Comparison of ENCODE assay signal across 2 cellular contexts in the genomic region with DNA sequence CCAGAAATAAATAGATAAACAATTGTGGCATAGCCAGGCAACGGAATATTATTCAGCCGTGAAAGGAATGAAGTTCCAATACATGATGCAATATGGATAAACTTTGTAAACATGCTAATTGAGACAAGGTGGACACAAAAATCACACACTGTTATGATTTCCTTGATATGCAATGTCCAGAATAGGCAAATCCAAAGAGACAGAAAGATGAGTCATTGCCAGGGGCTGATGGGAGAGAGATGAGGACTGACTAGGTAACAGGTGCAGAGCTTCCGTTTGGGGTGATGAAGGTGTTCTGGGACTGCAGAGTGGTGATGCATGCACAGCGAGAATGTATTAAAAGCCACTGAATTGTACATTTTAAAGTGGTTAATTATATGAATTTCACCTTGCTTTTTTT.
TF ChIP-seq lines count a peak whose summit lies in the region.

No MANE protein-coding gene starts in this region.

TF ChIP-seq in HEK293, 187 proteins besides CTCF, POLR2A, EP300 and RAD21:
- TF ChIP-seq ZBTB1 (tag by site-specific recombination; IDR thresholded peaks at IDR 0.05): no peak
- TF ChIP-seq, protein P1, sequence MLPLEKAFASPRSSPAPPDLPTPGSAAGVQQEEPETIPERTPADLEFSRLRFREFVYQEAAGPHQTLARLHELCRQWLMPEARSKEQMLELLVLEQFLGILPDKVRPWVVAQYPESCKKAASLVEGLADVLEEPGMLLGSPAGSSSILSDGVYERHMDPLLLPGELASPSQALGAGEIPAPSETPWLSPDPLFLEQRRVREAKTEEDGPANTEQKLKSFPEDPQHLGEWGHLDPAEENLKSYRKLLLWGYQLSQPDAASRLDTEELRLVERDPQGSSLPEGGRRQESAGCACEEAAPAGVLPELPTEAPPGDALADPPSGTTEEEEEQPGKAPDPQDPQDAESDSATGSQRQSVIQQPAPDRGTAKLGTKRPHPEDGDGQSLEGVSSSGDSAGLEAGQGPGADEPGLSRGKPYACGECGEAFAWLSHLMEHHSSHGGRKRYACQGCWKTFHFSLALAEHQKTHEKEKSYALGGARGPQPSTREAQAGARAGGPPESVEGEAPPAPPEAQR (tag by site-specific recombination; IDR thresholded peaks at IDR 0.05): no peak
- TF ChIP-seq ZNF585B (tag by site-specific recombination; IDR thresholded peaks at IDR 0.05): no peak
- TF ChIP-seq, protein P2, sequence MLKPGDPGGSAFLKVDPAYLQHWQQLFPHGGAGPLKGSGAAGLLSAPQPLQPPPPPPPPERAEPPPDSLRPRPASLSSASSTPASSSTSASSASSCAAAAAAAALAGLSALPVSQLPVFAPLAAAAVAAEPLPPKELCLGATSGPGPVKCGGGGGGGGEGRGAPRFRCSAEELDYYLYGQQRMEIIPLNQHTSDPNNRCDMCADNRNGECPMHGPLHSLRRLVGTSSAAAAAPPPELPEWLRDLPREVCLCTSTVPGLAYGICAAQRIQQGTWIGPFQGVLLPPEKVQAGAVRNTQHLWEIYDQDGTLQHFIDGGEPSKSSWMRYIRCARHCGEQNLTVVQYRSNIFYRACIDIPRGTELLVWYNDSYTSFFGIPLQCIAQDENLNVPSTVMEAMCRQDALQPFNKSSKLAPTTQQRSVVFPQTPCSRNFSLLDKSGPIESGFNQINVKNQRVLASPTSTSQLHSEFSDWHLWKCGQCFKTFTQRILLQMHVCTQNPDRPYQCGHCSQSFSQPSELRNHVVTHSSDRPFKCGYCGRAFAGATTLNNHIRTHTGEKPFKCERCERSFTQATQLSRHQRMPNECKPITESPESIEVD (tag by site-specific recombination; IDR thresholded peaks at IDR 0.05): no peak
- peak; percentile 65; the same call in 1 of the 2 replicates for TF ChIP-seq SCRT2 (tag by site-specific recombination; IDR thresholded peaks at IDR 0.05)
- TF ChIP-seq ZNF140 (tag by site-specific recombination; IDR thresholded peaks at IDR 0.05): no peak
- TF ChIP-seq ZNF19 (tag by site-specific recombination; IDR thresholded peaks at IDR 0.05; ENCODE audit: low read depth): no peak
- TF ChIP-seq, protein P3, sequence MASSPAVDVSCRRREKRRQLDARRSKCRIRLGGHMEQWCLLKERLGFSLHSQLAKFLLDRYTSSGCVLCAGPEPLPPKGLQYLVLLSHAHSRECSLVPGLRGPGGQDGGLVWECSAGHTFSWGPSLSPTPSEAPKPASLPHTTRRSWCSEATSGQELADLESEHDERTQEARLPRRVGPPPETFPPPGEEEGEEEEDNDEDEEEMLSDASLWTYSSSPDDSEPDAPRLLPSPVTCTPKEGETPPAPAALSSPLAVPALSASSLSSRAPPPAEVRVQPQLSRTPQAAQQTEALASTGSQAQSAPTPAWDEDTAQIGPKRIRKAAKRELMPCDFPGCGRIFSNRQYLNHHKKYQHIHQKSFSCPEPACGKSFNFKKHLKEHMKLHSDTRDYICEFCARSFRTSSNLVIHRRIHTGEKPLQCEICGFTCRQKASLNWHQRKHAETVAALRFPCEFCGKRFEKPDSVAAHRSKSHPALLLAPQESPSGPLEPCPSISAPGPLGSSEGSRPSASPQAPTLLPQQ (tag by site-specific recombination; IDR thresholded peaks at IDR 0.05): no peak
- TF ChIP-seq, protein P4, sequence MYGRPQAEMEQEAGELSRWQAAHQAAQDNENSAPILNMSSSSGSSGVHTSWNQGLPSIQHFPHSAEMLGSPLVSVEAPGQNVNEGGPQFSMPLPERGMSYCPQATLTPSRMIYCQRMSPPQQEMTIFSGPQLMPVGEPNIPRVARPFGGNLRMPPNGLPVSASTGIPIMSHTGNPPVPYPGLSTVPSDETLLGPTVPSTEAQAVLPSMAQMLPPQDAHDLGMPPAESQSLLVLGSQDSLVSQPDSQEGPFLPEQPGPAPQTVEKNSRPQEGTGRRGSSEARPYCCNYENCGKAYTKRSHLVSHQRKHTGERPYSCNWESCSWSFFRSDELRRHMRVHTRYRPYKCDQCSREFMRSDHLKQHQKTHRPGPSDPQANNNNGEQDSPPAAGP (tag by site-specific recombination; IDR thresholded peaks at IDR 0.05): no peak
- TF ChIP-seq, protein P5, sequence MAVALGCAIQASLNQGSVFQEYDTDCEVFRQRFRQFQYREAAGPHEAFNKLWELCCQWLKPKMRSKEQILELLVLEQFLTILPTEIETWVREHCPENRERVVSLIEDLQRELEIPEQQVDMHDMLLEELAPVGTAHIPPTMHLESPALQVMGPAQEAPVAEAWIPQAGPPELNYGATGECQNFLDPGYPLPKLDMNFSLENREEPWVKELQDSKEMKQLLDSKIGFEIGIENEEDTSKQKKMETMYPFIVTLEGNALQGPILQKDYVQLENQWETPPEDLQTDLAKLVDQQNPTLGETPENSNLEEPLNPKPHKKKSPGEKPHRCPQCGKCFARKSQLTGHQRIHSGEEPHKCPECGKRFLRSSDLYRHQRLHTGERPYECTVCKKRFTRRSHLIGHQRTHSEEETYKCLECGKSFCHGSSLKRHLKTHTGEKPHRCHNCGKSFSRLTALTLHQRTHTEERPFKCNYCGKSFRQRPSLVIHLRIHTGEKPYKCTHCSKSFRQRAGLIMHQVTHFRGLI (tag by site-specific recombination; IDR thresholded peaks at IDR 0.05): no peak
- TF ChIP-seq ZNF623 (tag by site-specific recombination; IDR thresholded peaks at IDR 0.05): no peak
- TF ChIP-seq, protein P6, sequence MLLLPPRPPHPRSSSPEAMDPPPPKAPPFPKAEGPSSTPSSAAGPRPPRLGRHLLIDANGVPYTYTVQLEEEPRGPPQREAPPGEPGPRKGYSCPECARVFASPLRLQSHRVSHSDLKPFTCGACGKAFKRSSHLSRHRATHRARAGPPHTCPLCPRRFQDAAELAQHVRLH (tag by site-specific recombination; IDR thresholded peaks at IDR 0.05): no peak
- TF ChIP-seq ZNF146 (tag by site-specific recombination; IDR thresholded peaks at IDR 0.05): 0 out of 2 replicates have a peak, but pooled peaks have one; percentile 18
- TF ChIP-seq, protein P7, sequence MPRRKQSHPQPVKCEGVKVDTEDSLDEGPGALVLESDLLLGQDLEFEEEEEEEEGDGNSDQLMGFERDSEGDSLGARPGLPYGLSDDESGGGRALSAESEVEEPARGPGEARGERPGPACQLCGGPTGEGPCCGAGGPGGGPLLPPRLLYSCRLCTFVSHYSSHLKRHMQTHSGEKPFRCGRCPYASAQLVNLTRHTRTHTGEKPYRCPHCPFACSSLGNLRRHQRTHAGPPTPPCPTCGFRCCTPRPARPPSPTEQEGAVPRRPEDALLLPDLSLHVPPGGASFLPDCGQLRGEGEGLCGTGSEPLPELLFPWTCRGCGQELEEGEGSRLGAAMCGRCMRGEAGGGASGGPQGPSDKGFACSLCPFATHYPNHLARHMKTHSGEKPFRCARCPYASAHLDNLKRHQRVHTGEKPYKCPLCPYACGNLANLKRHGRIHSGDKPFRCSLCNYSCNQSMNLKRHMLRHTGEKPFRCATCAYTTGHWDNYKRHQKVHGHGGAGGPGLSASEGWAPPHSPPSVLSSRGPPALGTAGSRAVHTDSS (tag by site-specific recombination; IDR thresholded peaks at IDR 0.05): no peak
- TF ChIP-seq ZNF169 (tag by site-specific recombination; IDR thresholded peaks at IDR 0.05): no peak

TF ChIP-seq in K562, 482 proteins besides CTCF, POLR2A, EP300 and RAD21:
- TF ChIP-seq CEBPB (tag; IDR thresholded peaks at IDR 0.05): 0 out of 2 replicates have a peak, but pooled peaks have one; percentile 12
- no peak for TF ChIP-seq CEBPG (CRISPR knock-in tag; IDR thresholded peaks at IDR 0.05)
- peak in 1 of 2 experiments; percentile 48; a peak in 1 of 4 replicates for TF ChIP-seq CEBPG (tag; conservative IDR thresholded peaks at IDR 0.05 in 1 of 2, IDR thresholded peaks at IDR 0.05 in 1 of 2)
- no peak for TF ChIP-seq ERF (CRISPR knock-in tag; IDR thresholded peaks at IDR 0.05)
